ENCODE assay signal across 1 cellular context in the genomic region with DNA sequence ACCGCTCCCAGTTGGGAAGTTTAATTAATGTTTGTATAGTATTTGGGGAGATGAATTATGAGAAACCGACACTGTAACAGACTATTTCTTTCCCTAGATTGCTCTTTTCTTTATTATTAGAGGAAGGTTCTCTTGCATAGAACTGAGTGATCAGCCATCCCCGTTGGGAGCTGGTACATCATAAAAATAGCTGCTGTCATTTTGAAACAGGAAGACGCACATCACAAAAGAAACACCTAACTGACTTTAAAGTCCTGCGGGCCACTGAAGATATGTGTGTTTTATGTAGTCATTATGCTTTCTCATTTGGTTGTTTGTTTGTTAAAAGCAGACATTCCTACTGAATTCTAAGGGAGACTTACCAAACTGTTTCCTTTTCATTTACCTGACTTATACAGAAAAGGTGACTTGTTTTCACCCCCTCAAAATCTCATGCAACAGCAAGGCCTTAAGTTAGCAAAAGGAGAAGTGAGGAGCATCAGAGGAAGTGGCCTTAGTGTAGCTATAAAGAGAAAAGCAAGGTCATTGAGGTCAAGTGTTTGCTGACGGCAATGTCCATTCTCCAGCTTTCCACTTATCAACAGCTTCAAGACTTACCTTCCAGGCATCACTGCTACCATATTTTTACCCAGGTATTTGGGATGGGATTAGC.
TF ChIP-seq lines count a peak whose summit lies in the region.

No MANE protein-coding gene starts in this region.

TF ChIP-seq in HepG2, 621 proteins besides CTCF, POLR2A, EP300 and RAD21 (continued from another document):
- TF ChIP-seq ZNF646 (CRISPR knock-in tag; IDR thresholded peaks at IDR 0.05): no peak
- TF ChIP-seq, protein P1, sequence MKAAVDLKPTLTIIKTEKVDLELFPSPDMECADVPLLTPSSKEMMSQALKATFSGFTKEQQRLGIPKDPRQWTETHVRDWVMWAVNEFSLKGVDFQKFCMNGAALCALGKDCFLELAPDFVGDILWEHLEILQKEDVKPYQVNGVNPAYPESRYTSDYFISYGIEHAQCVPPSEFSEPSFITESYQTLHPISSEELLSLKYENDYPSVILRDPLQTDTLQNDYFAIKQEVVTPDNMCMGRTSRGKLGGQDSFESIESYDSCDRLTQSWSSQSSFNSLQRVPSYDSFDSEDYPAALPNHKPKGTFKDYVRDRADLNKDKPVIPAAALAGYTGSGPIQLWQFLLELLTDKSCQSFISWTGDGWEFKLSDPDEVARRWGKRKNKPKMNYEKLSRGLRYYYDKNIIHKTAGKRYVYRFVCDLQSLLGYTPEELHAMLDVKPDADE (CRISPR knock-in tag; IDR thresholded peaks at IDR 0.05): no peak
- TF ChIP-seq, protein P2, sequence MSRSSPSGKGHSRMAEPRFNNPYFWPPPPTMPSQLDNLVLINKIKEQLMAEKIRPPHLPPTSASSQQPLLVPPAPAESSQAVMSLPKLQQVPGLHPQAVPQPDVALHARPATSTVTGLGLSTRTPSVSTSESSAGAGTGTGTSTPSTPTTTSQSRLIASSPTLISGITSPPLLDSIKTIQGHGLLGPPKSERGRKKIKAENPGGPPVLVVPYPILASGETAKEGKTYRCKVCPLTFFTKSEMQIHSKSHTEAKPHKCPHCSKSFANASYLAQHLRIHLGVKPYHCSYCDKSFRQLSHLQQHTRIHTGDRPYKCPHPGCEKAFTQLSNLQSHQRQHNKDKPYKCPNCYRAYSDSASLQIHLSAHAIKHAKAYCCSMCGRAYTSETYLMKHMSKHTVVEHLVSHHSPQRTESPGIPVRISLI (CRISPR knock-in tag; IDR thresholded peaks at IDR 0.05; ENCODE audit: borderline replicate concordance): no peak
- no peak for TF ChIP-seq ZNF263 (CRISPR knock-in tag; IDR thresholded peaks at IDR 0.05)
- TF ChIP-seq SRSF9 (IDR thresholded peaks at IDR 0.05; ENCODE audit: borderline replicate concordance, insufficient read depth, low read depth, low read length, poor library complexity, severe bottlenecking): no peak
- TF ChIP-seq ISX (CRISPR knock-in tag; conservative IDR thresholded peaks at IDR 0.05): no peak
- no peak for TF ChIP-seq BRD4 (CRISPR knock-in tag; IDR thresholded peaks at IDR 0.05)
- TF ChIP-seq YY1 (IDR thresholded peaks at IDR 0.05; ENCODE audit: insufficient read depth, insufficient replicate concordance, low read depth, low read length): no peak
- TF ChIP-seq NAIF1 (CRISPR knock-in tag; IDR thresholded peaks at IDR 0.05; ENCODE audit: borderline replicate concordance): no peak
